13 cellular contexts compared by ENCODE assay signal in genomic region chr15:57236561-57237281, GRCh38.
A peak's percentile ranks its signal among the peaks of the same experiment; 100 is the strongest.
DNase-seq lines count a peak whose midpoint lies in the region; ATAC-seq and TF ChIP-seq lines count a peak whose summit lies in the region.
"Had no signal": no experiment of that assay in that cellular context is flagged by ENCODE, and none has a peak within 500 bp of the region (broad histone marks: within the 10 kb centered on the region; RNA-seq: fewer than 3 reads in every experiment).

No MANE protein-coding gene starts in this region.

- no peak overlapping the region for H2AK5ac ChIP-seq in H9 (ENCODE audit: insufficient read length, low read length)
- no peak overlapping the region for H2AK5ac ChIP-seq in neuronal stem cell (ENCODE audit: low read depth, low read length)

- H4K20me1 ChIP-seq in H9 (ENCODE audit: control insufficient read depth, insufficient read depth, insufficient read length) = no peaks in the 10 kb centered on the region

- POLR2A ChIA-PET in Panc1 (lab: Charles Lee) = no interaction called here

- H3K36me3 ChIP-seq in Panc1 (ENCODE audit: control insufficient read depth, insufficient read depth, low read length) (peaks cover 5% of the 10 kb centered on the region; the same call in 1 of the 2 replicates), endodermal cell (ENCODE audit: control insufficient read depth, insufficient read depth, low read length) (peaks cover 74% of the 10 kb centered on the region), neuronal stem cell (replicated peaks in 1 of 2; ENCODE audit: control insufficient read depth in 2 of 2, insufficient read depth in 2 of 2, low read length in 2 of 2) (peaks cover 2 to 89% of the 10 kb centered on the region in 2 donors), breast epithelium (peaks cover 10% of the 10 kb centered on the region)

- no peak overlapping the region for H4K8ac ChIP-seq in H9 (replicated peaks; ENCODE audit: insufficient read length, low read depth, low read length)
- H4K8ac ChIP-seq in neuronal stem cell (ENCODE audit: low read depth, low read length) = no peak overlapping the region

- intact Hi-C loops in Panc1 (cut with micrococcal nuclease; ENCODE audit: unreplicated experiment) = no loop called here
- intact Hi-C loops in breast epithelium (cut with DNase I; ENCODE audit: low total_unique reads) = no loop called here

- H3K18ac ChIP-seq in H9 (ENCODE audit: insufficient read length, low read depth, low read length) (no peak overlapping the region), neuronal stem cell (ENCODE audit: low read length) (no peak overlapping the region)

- H3K79me1 ChIP-seq in H9 (ENCODE audit: insufficient read depth, low read depth, low read length, poor library complexity, severe bottlenecking) = peaks cover 2% of the 10 kb centered on the region
- no peaks in the 10 kb centered on the region for H3K79me1 ChIP-seq in neuronal stem cell (ENCODE audit: low read depth, low read length)

- in situ Hi-C loops in Panc1 (cut with HindIII; ENCODE audit: low pct_unique_long_range_greater_than_20kb, low sequenced_read_pairs) = no loop called here

- H3K4me1 ChIP-seq in H9 (ENCODE audit: insufficient read depth, low read length) (peaks cover 3% of the 10 kb centered on the region; the same call in 1 of the 2 replicates), Panc1 (ENCODE audit: control insufficient read depth, insufficient read depth, low read length) (no peaks in the 10 kb centered on the region), endodermal cell (ENCODE audit: control insufficient read depth, insufficient read depth, low read length) (no peaks in the 10 kb centered on the region), neuronal stem cell (ENCODE audit: control insufficient read depth in 2 of 2, insufficient read depth in 1 of 2, low read depth in 1 of 2, low read length in 2 of 2) (peaks cover 9 to 27% of the 10 kb centered on the region in 2 donors), breast epithelium (no peaks in the 10 kb centered on the region)

- H3K4me1 Mint-ChIP-seq in H9 (peaks cover 30 to 33% of the 10 kb centered on the region in 2 experiments), endodermal cell (peaks cover 13% of the 10 kb centered on the region)
- H3K4me1 Mint-ChIP-seq: activated naive CD8-positive, alpha-beta T cell treated with anti-CD3 and anti-CD28 coated beads, Interleukin-2, amount 10 ng/mL, durations not matched to agents 7 days and 5 days had no signal

- H3K9me3 ChIP-seq in H9 (ENCODE audit: control insufficient read depth, low read depth, low read length) (no peaks in the 10 kb centered on the region), Panc1 (ENCODE audit: control insufficient read depth, insufficient read depth, low read depth, low read length) (no peaks in the 10 kb centered on the region), endodermal cell (ENCODE audit: control insufficient read depth, low read length) (no peaks in the 10 kb centered on the region), neuronal stem cell (replicated peaks in 1 of 2; ENCODE audit: control insufficient read depth in 2 of 2, insufficient read depth in 1 of 2, low read depth in 1 of 2, low read length in 2 of 2) (peaks cover 0 to 6% of the 10 kb centered on the region in 2 donors), breast epithelium (no peaks in the 10 kb centered on the region)

- H3K27ac ChIP-seq in H9 (ENCODE audit: insufficient read length, low read depth, low read length) (no peak overlapping the region), Panc1 (ENCODE audit: low read length) (no peak overlapping the region), endodermal cell (ENCODE audit: low read depth, low read length) (peak overlapping the region; percentile 96), neuronal stem cell (replicated peaks; ENCODE audit: low read length) (peak overlapping the region; percentile 40), breast epithelium (no peak overlapping the region)

- TSS peak; percentile 9 for BruUV-seq in Panc1 (replicated peaks; lab: Mats Ljungman, UMichigan)

- H3K4me3 ChIP-seq in Panc1 (ENCODE audit: low read depth in 2 of 2, low read length in 2 of 2) (no peak overlapping the region), endodermal cell (ENCODE audit: low read length) (no peak overlapping the region), neuronal stem cell (ENCODE audit: low read length in 2 of 2) (no peak overlapping the region), breast epithelium (no peak overlapping the region)

- no peak overlapping the region for H4K5ac ChIP-seq in H9 (ENCODE audit: insufficient read length, low read depth, low read length)

- no peak overlapping the region for H3K56ac ChIP-seq in H9 (ENCODE audit: insufficient read length, low read depth, low read length)

- H3K23ac ChIP-seq in H9 (ENCODE audit: insufficient read length, low read depth, low read length) = no peak overlapping the region
- H3K23ac ChIP-seq in neuronal stem cell (ENCODE audit: low read depth, low read length, poor library complexity) = no peak overlapping the region

- no peaks in the 10 kb centered on the region for H3K27me3 ChIP-seq in H9 (ENCODE audit: insufficient read depth, low read length)
- H3K27me3 ChIP-seq in Panc1 (ENCODE audit: control insufficient read depth, insufficient read depth, low read length) = no peaks in the 10 kb centered on the region
- H3K27me3 ChIP-seq in endodermal cell (ENCODE audit: control insufficient read depth, insufficient read depth, low read length, poor library complexity, severe bottlenecking) = no peaks in the 10 kb centered on the region
- H3K27me3 ChIP-seq in neuronal stem cell (ENCODE audit: control insufficient read depth in 3 of 3, insufficient read depth in 3 of 3, low read depth in 1 of 3, low read length in 3 of 3) = no peaks in the 10 kb centered on the region
- no peaks in the 10 kb centered on the region for H3K27me3 ChIP-seq in breast epithelium

- TF ChIP-seq CTCF in H9 (conservative IDR thresholded peaks at IDR 0.05) = no peak
- no peak for TF ChIP-seq CTCF in Panc1 (IDR thresholded peaks at IDR 0.05)
- TF ChIP-seq CTCF in endodermal cell (conservative IDR thresholded peaks at IDR 0.05) = no peak
- TF ChIP-seq CTCF in breast epithelium (IDR thresholded peaks at IDR 0.05) = no peak

- H3K36me3 Mint-ChIP-seq in H9 (ENCODE audit: insufficient read depth in 1 of 3, low read depth in 3 of 3) = peaks cover 27 to 48% (median 27%) of the 10 kb centered on the region in 3 experiments
- peaks cover 44% of the 10 kb centered on the region for H3K36me3 Mint-ChIP-seq in endodermal cell (ENCODE audit: low read depth)

- no peak overlapping the region for H3K9ac ChIP-seq in H9 (ENCODE audit: extremely low read depth, insufficient read length, low read length)
- H3K9ac ChIP-seq in endodermal cell (ENCODE audit: extremely low read depth, low read length, poor library complexity, severe bottlenecking) = no peak overlapping the region
- H3K9ac ChIP-seq in neuronal stem cell (ENCODE audit: low read depth, low read length, poor library complexity) = no peak overlapping the region

- H3K79me2 ChIP-seq in H9 (ENCODE audit: insufficient read depth, low read length) = 0 out of 2 replicates have a peak, but pooled peaks cover 1% of the 10 kb centered on the region

- H3K27me3 Mint-ChIP-seq in H9 (ENCODE audit: low read depth) (no peaks in the 10 kb centered on the region), endodermal cell (ENCODE audit: insufficient read depth) (no peaks in the 10 kb centered on the region)
- H3K27me3 Mint-ChIP-seq: activated naive CD8-positive, alpha-beta T cell treated with anti-CD3 and anti-CD28 coated beads, Interleukin-2, amount 10 ng/mL, durations not matched to agents 7 days and 5 days; stimulated activated naive B cell treated with anti-CD40 and anti-IgM and Interleukin-4, amounts not matched to agents 10 μg/mL and 1 μg/mL and 100 μg/mL, for 72 hours had no signal

- H2BK15ac ChIP-seq in H9 (ENCODE audit: low read depth, low read length) (no peak overlapping the region), neuronal stem cell (ENCODE audit: low read length) (no peak overlapping the region)

- TF ChIP-seq POLR2A in breast epithelium (IDR thresholded peaks at IDR 0.05) = no peak

- no peak overlapping the region for H3K14ac ChIP-seq in H9 (ENCODE audit: insufficient read depth, low read length)
- no peak overlapping the region for H3K14ac ChIP-seq in neuronal stem cell (ENCODE audit: low read length)

- H2BK5ac ChIP-seq in H9 (ENCODE audit: insufficient read length, low read length) (no peak overlapping the region), neuronal stem cell (ENCODE audit: low read length) (no peak overlapping the region)

- H3K4me3 Mint-ChIP-seq in H9 (no peak overlapping the region), endodermal cell (no peak overlapping the region)
- H3K4me3 Mint-ChIP-seq: activated naive CD8-positive, alpha-beta T cell treated with anti-CD3 and anti-CD28 coated beads, Interleukin-2, amount 10 ng/mL, durations not matched to agents 7 days and 5 days; CD8-positive, alpha-beta T cell; stimulated activated naive B cell treated with anti-CD40 and anti-IgM and Interleukin-4, amounts not matched to agents 10 μg/mL and 1 μg/mL and 100 μg/mL, for 72 hours had no signal

- H2BK12ac ChIP-seq in H9 (ENCODE audit: insufficient read length, low read depth, low read length) (no peak overlapping the region), neuronal stem cell (ENCODE audit: low read length) (no peak overlapping the region)

- H4K91ac ChIP-seq in H9 (ENCODE audit: insufficient read length, low read depth, low read length) = no peak overlapping the region
- H4K91ac ChIP-seq in neuronal stem cell (ENCODE audit: low read depth, low read length, poor library complexity) = no peak overlapping the region

- no peak overlapping the region for H2BK120ac ChIP-seq in H9 (ENCODE audit: low read depth, low read length, poor library complexity, severe bottlenecking)
- H2BK120ac ChIP-seq in neuronal stem cell (ENCODE audit: low read depth, low read length) = no peak overlapping the region

- no peak overlapping the region for H3T11ph ChIP-seq in H9 (ENCODE audit: low read length)

- no peaks in the 10 kb centered on the region for H3K23me2 ChIP-seq in H9 (ENCODE audit: insufficient read length, low read depth, low read length, poor library complexity, severe bottlenecking)

- no peak overlapping the region for H3K4me2 ChIP-seq in H9 (ENCODE audit: insufficient read depth, insufficient read length, low read length)
- H3K4me2 ChIP-seq in neuronal stem cell (ENCODE audit: insufficient read depth, low read length, poor library complexity, severe bottlenecking) = no peak overlapping the region

- no CpG with 5 or more reads among the region's 3 CpGs for WGBS in H9 (ENCODE audit: extremely low coverage, insufficient read length, low lambda C conversion rate)
- 70 to 87% methylated on average over 2 to 3 of the region's 3 CpGs for WGBS in endodermal cell (ENCODE audit: insufficient coverage in 1 of 2, insufficient read length in 1 of 2), 2 experiments
- WGBS in neuronal stem cell (ENCODE audit: extremely low coverage in 2 of 2, insufficient read length in 2 of 2, insufficient replicate concordance in 1 of 2), 2 donors = no CpG with 5 or more reads among the region's 3 CpGs

- CTCF ChIA-PET in Panc1 (lab: Charles Lee) = no interaction called here

- H2AFZ ChIP-seq in H9 (ENCODE audit: low read length) (no peak overlapping the region), neuronal stem cell (ENCODE audit: low read length) (no peak overlapping the region)

- DNase-seq in H9 = no peak
- DNase-seq in Panc1 (ENCODE audit: low read depth, low spot score) = no peak
- no peak for DNase-seq in endodermal cell
- DNase-seq in neuronal stem cell (ENCODE audit: low spot score) = peak; percentile 18
- DNase-seq in breast epithelium (ENCODE audit: low spot score in 2 of 2) = no peak
- DNase-seq in SIG-M5 treated with dmso at 0.1 percent for 504 hours (lab: John Stamatoyannopoulos, UW; ENCODE audit: unreplicated experiment) = no peak
- DNase-seq in NCI-H2227 treated with DMSO at 0.1 percent for 48 hours (lab: John Stamatoyannopoulos, UW) = no peak
- DNase-seq: activated naive CD8-positive, alpha-beta T cell treated with anti-CD3 and anti-CD28 coated beads, Interleukin-2, amount 10 ng/mL, durations not matched to agents 7 days and 5 days; CD8-positive, alpha-beta T cell; mammary epithelial cell; stimulated activated CD4-positive, alpha-beta T cell treated with anti-CD3 and anti-CD28 coated beads, Interleukin-1b, Interleukin-23, amount 100 ng/mL, for 48 hours; stimulated activated naive B cell treated with anti-CD40 and anti-IgM and Interleukin-4, amounts not matched to agents 10 μg/mL and 1 μg/mL and 100 μg/mL, for 72 hours had no signal

- no peaks in the 10 kb centered on the region for H3K9me3 Mint-ChIP-seq in H9
- no peaks in the 10 kb centered on the region for H3K9me3 Mint-ChIP-seq in endodermal cell
- H3K9me3 Mint-ChIP-seq: activated naive CD8-positive, alpha-beta T cell treated with anti-CD3 and anti-CD28 coated beads, Interleukin-2, amount 10 ng/mL, durations not matched to agents 7 days and 5 days; CD8-positive, alpha-beta T cell; stimulated activated naive B cell treated with anti-CD40 and anti-IgM and Interleukin-4, amounts not matched to agents 10 μg/mL and 1 μg/mL and 100 μg/mL, for 72 hours had no signal

- no peak for ATAC-seq in Panc1
- ATAC-seq in HG02981 (IDR thresholded peaks at IDR 0.05; ENCODE audit: unreplicated experiment) = no peak
- ATAC-seq: CD8-positive, alpha-beta T cell; stimulated activated naive B cell treated with anti-CD40 and anti-IgM and Interleukin-4, amounts not matched to agents 10 μg/mL and 1 μg/mL and 100 μg/mL, for 72 hours had no signal

- H3K27ac Mint-ChIP-seq in H9 = peak overlapping the region; percentile 4 to 59 (median 59); a peak in 6 of 7 replicates
- H3K27ac Mint-ChIP-seq in endodermal cell = no peak overlapping the region
- H3K27ac Mint-ChIP-seq: activated naive CD8-positive, alpha-beta T cell treated with anti-CD3 and anti-CD28 coated beads, Interleukin-2, amount 10 ng/mL, durations not matched to agents 7 days and 5 days; CD8-positive, alpha-beta T cell; stimulated activated naive B cell treated with anti-CD40 and anti-IgM and Interleukin-4, amounts not matched to agents 10 μg/mL and 1 μg/mL and 100 μg/mL, for 72 hours had no signal

- H3K4ac ChIP-seq in H9 (ENCODE audit: low read depth, low read length) (no peak overlapping the region), neuronal stem cell (ENCODE audit: low read length) (no peak overlapping the region)

- no peak overlapping the region for H2BK20ac ChIP-seq in H9 (ENCODE audit: low read depth, low read length, poor library complexity, severe bottlenecking)

Comparison
In these comparisons a context has a peak if more than half of its experiments do, and no peak if none do; other contexts are left out.
1. H3K27ac ChIP-seq: peak in endodermal cell (single experiment) and neuronal stem cell (single experiment); none in H9 (single experiment), Panc1 (single experiment) and breast epithelium (0 of 2).